Comparison of ENCODE assay signal across 10 cellular contexts in genomic region chr2:77521931-77522470, GRCh38. TPM values are rescaled to one million over a fixed set of nuclear protein-coding genes. Genes with fewer than 3 reads are reported as not detected.
DNase-seq lines count a peak whose midpoint lies in the region; TF ChIP-seq lines count a peak whose summit lies in the region.
"Had no signal": no experiment of that assay in that cellular context is flagged by ENCODE, and none has a peak within 500 bp of the region (broad histone marks: within the 10 kb centered on the region; RNA-seq: fewer than 3 reads in every experiment).

Gene LRRTM4 (minus strand): TSS chr2:77522376.

- no peaks in the 10 kb centered on the region for H3K36me3 ChIP-seq in Karpas-422 (ENCODE audit: insufficient read depth, low read length)
- no peaks in the 10 kb centered on the region for H3K36me3 ChIP-seq in suprapubic skin
- no peaks in the 10 kb centered on the region for H3K36me3 ChIP-seq in esophagus squamous epithelium

- DNase-seq in Karpas-422 (peak; percentile 42), OCI-M1 (lab: John Stamatoyannopoulos, UW) (peak; percentile 56), head of caudate nucleus (peak in 40 of 42 donors; percentile 39 to 90 (median 70)), putamen (ENCODE audit: low spot score) (peak; percentile 83), suprapubic skin (ENCODE audit: low spot score in 2 of 2) (no peak), esophagus squamous epithelium (lab: John Stamatoyannopoulos, UW) (no peak)
- no peak for DNase-seq in activated T-helper 2 cell treated with anti-CD3 and anti-CD28 coated beads, Interferon-gamma antibody, Interleukin-2, Interleukin-4, amounts not matched to agents 10 μg/mL and 5 μg/mL and 100 μg/mL, durations not matched to agents 14 hours and 24 hours and 36 hours (ENCODE audit: low spot score)
- no peak for DNase-seq in activated CD8-positive, alpha-beta memory T cell treated with anti-CD3 and anti-CD28 coated beads, Interleukin-2, amount 50 U/mL, for 4 hours
- DNase-seq: PC-3 had no signal

- no peaks in the 10 kb centered on the region for H3K4me1 Mint-ChIP-seq in activated T-helper 2 cell treated with anti-CD3 and anti-CD28 coated beads, Interferon-gamma antibody, Interleukin-2, Interleukin-4, amounts not matched to agents 10 μg/mL and 5 μg/mL and 100 μg/mL, durations not matched to agents 14 hours and 24 hours and 36 hours (ENCODE audit: low read depth)

- H3K4me1 ChIP-seq in Karpas-422 (ENCODE audit: low read length) (no peaks in the 10 kb centered on the region), suprapubic skin (no peaks in the 10 kb centered on the region), esophagus squamous epithelium (no peaks in the 10 kb centered on the region)
- H3K4me1 ChIP-seq: foreskin keratinocyte had no signal

- no peak within 1 kb of the TSS for H3K9ac ChIP-seq in Karpas-422 (ENCODE audit: low read length)

- no peaks in the 10 kb centered on the region for H4K20me1 ChIP-seq in Karpas-422 (ENCODE audit: insufficient read depth, low read depth, low read length)

- no peaks in the 10 kb centered on the region for H3K36me3 Mint-ChIP-seq in activated T-helper 2 cell treated with anti-CD3 and anti-CD28 coated beads, Interferon-gamma antibody, Interleukin-2, Interleukin-4, amounts not matched to agents 10 μg/mL and 5 μg/mL and 100 μg/mL, durations not matched to agents 14 hours and 24 hours and 36 hours (ENCODE audit: low read depth)

- H3K27ac ChIP-seq in Karpas-422 (ENCODE audit: low read length) (no peak within 1 kb of the TSS), suprapubic skin (no peak within 1 kb of the TSS), esophagus squamous epithelium (no peak within 1 kb of the TSS)
- H3K27ac ChIP-seq: foreskin keratinocyte had no signal

- H3K4me3 ChIP-seq in Karpas-422 (ENCODE audit: low read length) (no peak within 1 kb of the TSS), suprapubic skin (no peak within 1 kb of the TSS), esophagus squamous epithelium (no peak within 1 kb of the TSS)

- no peaks in the 10 kb centered on the region for H3K27me3 ChIP-seq in Karpas-422 (ENCODE audit: low read length)
- no peaks in the 10 kb centered on the region for H3K27me3 ChIP-seq in suprapubic skin
- no peaks in the 10 kb centered on the region for H3K27me3 ChIP-seq in esophagus squamous epithelium
- H3K27me3 ChIP-seq: foreskin keratinocyte had no signal

- peaks cover 24% of the 10 kb centered on the region for H3K9me3 Mint-ChIP-seq in activated T-helper 2 cell treated with anti-CD3 and anti-CD28 coated beads, Interferon-gamma antibody, Interleukin-2, Interleukin-4, amounts not matched to agents 10 μg/mL and 5 μg/mL and 100 μg/mL, durations not matched to agents 14 hours and 24 hours and 36 hours

- 27% methylated on average over 4 of the region's 4 CpGs for WGBS in suprapubic skin
- 9 to 12% methylated on average over 4 of the region's 4 CpGs for WGBS in esophagus squamous epithelium, 2 donors

- H3K79me2 ChIP-seq in Karpas-422 (ENCODE audit: low read length) = no peaks in the 10 kb centered on the region

- TF ChIP-seq EP300 in suprapubic skin (IDR thresholded peaks at IDR 0.05) = no peak

- TF ChIP-seq CTCF in suprapubic skin (IDR thresholded peaks at IDR 0.05) (no peak), esophagus squamous epithelium (IDR thresholded peaks at IDR 0.05) (no peak)

- H3K4me2 ChIP-seq in Karpas-422 (ENCODE audit: low read depth, low read length, poor library complexity, severe bottlenecking) = no peak within 1 kb of the TSS

- H3K4me3 Mint-ChIP-seq in activated T-helper 2 cell treated with anti-CD3 and anti-CD28 coated beads, Interferon-gamma antibody, Interleukin-2, Interleukin-4, amounts not matched to agents 10 μg/mL and 5 μg/mL and 100 μg/mL, durations not matched to agents 14 hours and 24 hours and 36 hours (ENCODE audit: low read depth) = no peak within 1 kb of the TSS

- intact Hi-C loops in head of caudate nucleus (cut with DNase I) = no loop called here
- intact Hi-C loops in activated T-helper 2 cell treated with anti-CD3 and anti-CD28 coated beads, Interferon-gamma antibody, Interleukin-2, Interleukin-4, amounts not matched to agents 10 μg/mL and 5 μg/mL and 100 μg/mL, durations not matched to agents 14 hours and 24 hours and 36 hours (cut with micrococcal nuclease) = no loop called here
- intact Hi-C loops in esophagus squamous epithelium (cut with DNase I) = no loop called here

- H3K27ac Mint-ChIP-seq in activated T-helper 2 cell treated with anti-CD3 and anti-CD28 coated beads, Interferon-gamma antibody, Interleukin-2, Interleukin-4, amounts not matched to agents 10 μg/mL and 5 μg/mL and 100 μg/mL, durations not matched to agents 14 hours and 24 hours and 36 hours = no peak within 1 kb of the TSS

- no peak within 1 kb of the TSS for H2AFZ ChIP-seq in Karpas-422 (ENCODE audit: low read length)

- no peaks in the 10 kb centered on the region for H3K27me3 Mint-ChIP-seq in activated T-helper 2 cell treated with anti-CD3 and anti-CD28 coated beads, Interferon-gamma antibody, Interleukin-2, Interleukin-4, amounts not matched to agents 10 μg/mL and 5 μg/mL and 100 μg/mL, durations not matched to agents 14 hours and 24 hours and 36 hours (ENCODE audit: low read depth)

- H3K9me3 ChIP-seq in Karpas-422 (ENCODE audit: low read length) (peaks cover 7% of the 10 kb centered on the region), suprapubic skin (no peaks in the 10 kb centered on the region), esophagus squamous epithelium (no peaks in the 10 kb centered on the region)

- TF ChIP-seq POLR2A in suprapubic skin (IDR thresholded peaks at IDR 0.05) (no peak), esophagus squamous epithelium (IDR thresholded peaks at IDR 0.05) (no peak)

- H3K9me2 ChIP-seq in Karpas-422 (replicated peaks; ENCODE audit: insufficient read depth, low read length) = peaks cover under 1% of the 10 kb centered on the region; the same call in 1 of the 2 replicates

RNA-seq across cellular contexts. Expression of gene LRRTM4, which starts in this region (rescaled TPM):
- 0.07 TPM in 1 of 2 replicates, not detected in the other for total RNA-seq in Karpas-422 (2014; rRNA removed; shearing (Covaris generic); ENCODE audit: low replicate concordance)
- not detected for total RNA-seq in suprapubic skin
- total RNA-seq in activated T-helper 2 cell treated with anti-CD3 and anti-CD28 coated beads, Interferon-gamma antibody, Interleukin-2, Interleukin-4, amounts not matched to agents 10 μg/mL and 5 μg/mL and 100 μg/mL, durations not matched to agents 14 hours and 24 hours and 36 hours = not detected in 2 replicates
- total RNA-seq in esophagus squamous epithelium = not detected
- total RNA-seq: foreskin keratinocyte, PC-3 had no signal

Comparison
In these comparisons a context has a peak if more than half of its experiments do, and no peak if none do; other contexts are left out.
1. Peak in DNase-seq in Karpas-422; RNA of the gene not detected or under 1 TPM.
2. DNase-seq: peak in OCI-M1 (single experiment), head of caudate nucleus (40 of 42) and putamen (single experiment); none in suprapubic skin (0 of 2), activated T-helper 2 cell treated with anti-CD3 and anti-CD28 coated beads, Interferon-gamma antibody, Interleukin-2, Interleukin-4, amounts not matched to agents 10 μg/mL and 5 μg/mL and 100 μg/mL, durations not matched to agents 14 hours and 24 hours and 36 hours (single experiment), activated CD8-positive, alpha-beta memory T cell treated with anti-CD3 and anti-CD28 coated beads, Interleukin-2, amount 50 U/mL, for 4 hours (single experiment) and esophagus squamous epithelium (single experiment).